Comparison of ENCODE assay signal across 8 cellular contexts in the genomic region with DNA sequence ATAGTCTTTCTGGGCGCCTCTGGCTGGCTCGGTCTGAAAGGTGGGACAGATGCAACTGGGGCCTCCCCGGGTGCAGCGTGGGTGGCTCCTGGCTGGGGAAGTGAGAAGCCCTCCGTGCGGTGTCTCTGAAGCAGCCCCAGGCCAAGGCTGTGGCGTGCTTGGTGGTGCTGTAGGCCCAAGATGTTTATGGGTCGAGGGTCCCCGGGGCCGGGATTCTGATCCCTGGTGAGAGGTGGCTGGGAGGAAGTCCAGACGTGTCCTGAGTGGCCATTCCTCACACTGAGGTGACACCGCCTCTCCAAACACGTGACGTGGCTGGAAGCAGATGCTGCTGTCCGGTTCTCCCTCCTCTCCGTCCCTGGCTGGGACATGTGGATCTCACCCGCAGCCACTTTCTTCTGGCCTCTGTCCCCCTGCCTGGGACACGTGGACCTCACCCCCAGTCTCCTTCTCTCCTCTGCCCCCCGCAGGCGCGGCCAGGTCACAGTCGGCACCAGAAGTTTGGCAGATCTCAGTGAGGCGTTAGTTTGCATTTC. TPM values are rescaled to one million over a fixed set of nuclear protein-coding genes. Genes with fewer than 3 reads are reported as not detected.
DNase-seq lines count a peak whose midpoint lies in the region; ATAC-seq, FAIRE-seq and TF ChIP-seq lines count a peak whose summit lies in the region.
"Had no signal": no experiment of that assay in that cellular context is flagged by ENCODE, and none has a peak within 500 bp of the region (broad histone marks: within the 10 kb centered on the region; RNA-seq: fewer than 3 reads in every experiment).

No MANE protein-coding gene starts in this region.

- 0 out of 2 replicates have a peak, but pooled peaks have one; percentile 10 for TF ChIP-seq CTCF in LNCaP clone FGC (IDR thresholded peaks at IDR 0.05; ENCODE audit: control insufficient read depth, extremely low read depth, insufficient read depth)

- DNase-seq in GM12891 (ENCODE audit: insufficient read length, low spot score): peak; percentile 78
- DNase-seq in LNCaP clone FGC (ENCODE audit: low read depth): peak; percentile 63
- peak; percentile 36 for DNase-seq in activated CD8-positive, alpha-beta memory T cell treated with anti-CD3 and anti-CD28 coated beads, Interleukin-2, amount 50 U/mL, for 24 hours (ENCODE audit: extremely low read depth)
- peak; percentile 56 for DNase-seq in germinal center (ENCODE audit: low spot score)
- DNase-seq in sciatic nerve (ENCODE audit: low spot score): peak; percentile 84
- no peak for DNase-seq in NOMO-1 (lab: John Stamatoyannopoulos, UW; ENCODE audit: unreplicated experiment in 2 of 2)

- FAIRE-seq in GM12891 (lab: Jason Lieb, UNC): no peak

- intact Hi-C loops in sciatic nerve (cut with DNase I): no loop called here

- peak; percentile 70 for TF ChIP-seq POLR2A in GM12891 (IDR thresholded peaks at IDR 0.05; ENCODE audit: low read depth, low read length)

- peak; percentile 69 for ATAC-seq in GM21717 (IDR thresholded peaks at IDR 0.05; ENCODE audit: unreplicated experiment)
- peak; percentile 66 for ATAC-seq in sciatic nerve

- H3K4me3 ChIP-seq in LNCaP clone FGC (ENCODE audit: low read depth, low read length): peak overlapping the region; percentile 53

TF ChIP-seq in GM12891, 5 proteins besides CTCF, POLR2A, EP300 and RAD21:
- TF ChIP-seq SPI1 (IDR thresholded peaks at IDR 0.05; ENCODE audit: low read depth, low read length) (peak; percentile 92), TAF1 (IDR thresholded peaks at IDR 0.05; ENCODE audit: low read depth, low read length) (0 out of 2 replicates have a peak, but pooled peaks have one; percentile 28), PAX5 (IDR thresholded peaks at IDR 0.05; ENCODE audit: insufficient read depth, low read length, severe bottlenecking) (no peak), POU2F2 (IDR thresholded peaks at IDR 0.05; ENCODE audit: low read depth, low read length) (peak; percentile 17; the same call in 1 of the 2 replicates), POLR2AphosphoS5 (IDR thresholded peaks at IDR 0.05; ENCODE audit: low read depth, low read length) (no peak)

RNA-seq across cellular contexts. Expression of a gene that starts 12.6 kb away (rescaled TPM):
- polyA plus RNA-seq in GM12891 (2012; ENCODE audit: low read depth, missing spikeins): 0.17 TPM
- total RNA-seq in sciatic nerve: not detected
- total RNA-seq: lung microvascular endothelial cell had no signal

RNA-seq across cellular contexts. Expression of a gene that starts 23.5 kb away (rescaled TPM):
- 8.4 TPM for polyA plus RNA-seq in GM12891 (2012; ENCODE audit: low read depth, missing spikeins)
- total RNA-seq in sciatic nerve: 0.27 TPM
- total RNA-seq: lung microvascular endothelial cell had no signal

Comparison
In these comparisons a context has a peak if more than half of its experiments do, and no peak if none do; other contexts are left out.
1. DNase-seq: peak in GM12891 (single experiment), LNCaP clone FGC (single experiment), activated CD8-positive, alpha-beta memory T cell treated with anti-CD3 and anti-CD28 coated beads, Interleukin-2, amount 50 U/mL, for 24 hours (single experiment), germinal center (single experiment) and sciatic nerve (single experiment); none in NOMO-1 (0 of 2).